In the genomic region with DNA sequence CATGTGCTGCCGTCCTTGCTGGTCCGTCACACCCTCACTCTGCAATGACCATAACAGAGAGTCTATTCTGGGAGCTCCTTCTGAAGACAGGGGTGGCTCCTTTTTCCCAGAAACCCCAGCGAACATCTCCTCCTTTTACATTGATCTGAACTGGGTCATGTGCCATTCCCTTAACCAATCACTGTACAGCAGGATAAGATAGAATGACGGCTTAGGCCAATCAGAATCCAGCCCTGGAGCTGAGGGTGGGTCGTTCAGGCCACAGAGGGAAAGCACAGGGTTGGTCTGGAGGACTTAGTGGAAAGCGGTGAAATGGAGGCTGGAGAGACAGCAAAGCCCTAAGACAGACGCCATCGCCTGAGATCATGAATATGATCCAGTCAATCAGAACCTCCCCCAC, we compare ENCODE assay signal across 25 cellular contexts.
"Had no signal": no experiment of that assay in that cellular context is flagged by ENCODE, and none has a peak within 500 bp of the region (broad histone marks: within the 10 kb centered on the region; RNA-seq: fewer than 3 reads in every experiment).

No MANE protein-coding gene starts in this region.

- H3K9me3 Mint-ChIP-seq: activated CD4-positive, alpha-beta memory T cell treated with anti-CD3 and anti-CD28 coated beads, Interleukin-2, amount 10 ng/mL, durations not matched to agents 7 days and 5 days; activated naive CD4-positive, alpha-beta T cell treated with anti-CD3 and anti-CD28 coated beads, Interleukin-2, amount 10 ng/mL, durations not matched to agents 7 days and 5 days had no signal

- H3K4me3 ChIP-seq: cardiac muscle cell, SK-N-MC had no signal

- H3K36me3 Mint-ChIP-seq: activated naive CD4-positive, alpha-beta T cell treated with anti-CD3 and anti-CD28 coated beads, Interleukin-2, amount 10 ng/mL, durations not matched to agents 7 days and 5 days; activated naive CD8-positive, alpha-beta T cell treated with anti-CD3 and anti-CD28 coated beads for 36 hours; T-cell had no signal

- H3K36me3 ChIP-seq: brain microvascular endothelial cell, cardiac muscle cell had no signal

- H3K27me3 ChIP-seq: brain microvascular endothelial cell, cardiac muscle cell had no signal

- H3K4me3 Mint-ChIP-seq: activated CD4-positive, alpha-beta memory T cell treated with anti-CD3 and anti-CD28 coated beads, Interleukin-2, amount 10 ng/mL, durations not matched to agents 7 days and 5 days; activated CD4-positive, alpha-beta T cell treated with anti-CD3 and anti-CD28 coated beads for 36 hours; activated naive CD4-positive, alpha-beta T cell treated with anti-CD3 and anti-CD28 coated beads, Interleukin-2, amount 10 ng/mL, durations not matched to agents 7 days and 5 days; activated naive CD8-positive, alpha-beta T cell treated with anti-CD3 and anti-CD28 coated beads for 36 hours; activated T-helper 17 cell treated with anti-CD3 and anti-CD28 coated beads, Interleukin-2, amount 50 U/mL, for 72 hours; T-cell had no signal

- H3K4me1 Mint-ChIP-seq: activated CD4-positive, alpha-beta memory T cell treated with anti-CD3 and anti-CD28 coated beads, Interleukin-2, amount 10 ng/mL, durations not matched to agents 7 days and 5 days; activated CD4-positive, alpha-beta T cell treated with anti-CD3 and anti-CD28 coated beads for 36 hours; activated naive CD4-positive, alpha-beta T cell treated with anti-CD3 and anti-CD28 coated beads, Interleukin-2, amount 10 ng/mL, durations not matched to agents 7 days and 5 days; activated naive CD8-positive, alpha-beta T cell treated with anti-CD3 and anti-CD28 coated beads for 36 hours; activated T-helper 17 cell treated with anti-CD3 and anti-CD28 coated beads, Interleukin-2, amount 50 U/mL, for 72 hours; T-cell had no signal

- H3K27ac ChIP-seq: brain microvascular endothelial cell, cardiac muscle cell, SK-N-MC had no signal

- H3K27me3 Mint-ChIP-seq: activated CD4-positive, alpha-beta memory T cell treated with anti-CD3 and anti-CD28 coated beads, Interleukin-2, amount 10 ng/mL, durations not matched to agents 7 days and 5 days had no signal

- DNase-seq: activated CD4-positive, alpha-beta memory T cell treated with anti-CD3 and anti-CD28 coated beads, Interleukin-2, amount 10 ng/mL, durations not matched to agents 7 days and 5 days; activated CD4-positive, alpha-beta T cell treated with anti-CD3 and anti-CD28 coated beads for 36 hours; activated CD4-positive, alpha-beta T cell treated with anti-CD3 and anti-CD28 coated beads, Interleukin-2, amount 50 U/mL, for 1 hour; activated gamma-delta T cell; activated naive CD4-positive, alpha-beta T cell treated with anti-CD3 and anti-CD28 coated beads, Interleukin-2, amount 10 ng/mL, durations not matched to agents 7 days and 5 days; activated naive CD8-positive, alpha-beta T cell treated with anti-CD3 and anti-CD28 coated beads for 36 hours; activated T-cell treated with anti-CD3 and anti-CD28 coated beads for 4 hours; activated T-cell treated with anti-CD3 and anti-CD28 coated beads, Interleukin-2, amount 50 U/mL, for 48 hours; brain microvascular endothelial cell; Karpas-422; MM.1S; NCI-H1105; NCI-H1436; NCI-H1694 treated with DMSO at 0.1 percent for 48 hours; NCI-H510A; NCI-H82; RPMI8226; T-cell; T-helper 2 cell; T1000 had no signal

- ATAC-seq: activated CD4-positive, alpha-beta T cell treated with anti-CD3 and anti-CD28 coated beads for 36 hours; activated T-helper 17 cell treated with anti-CD3 and anti-CD28 coated beads, Interleukin-2, amount 50 U/mL, for 72 hours; Panc1; Right ventricle myocardium inferior; T-cell had no signal

- H3K27ac Mint-ChIP-seq: activated CD4-positive, alpha-beta memory T cell treated with anti-CD3 and anti-CD28 coated beads, Interleukin-2, amount 10 ng/mL, durations not matched to agents 7 days and 5 days; activated CD4-positive, alpha-beta T cell treated with anti-CD3 and anti-CD28 coated beads for 36 hours; activated naive CD4-positive, alpha-beta T cell treated with anti-CD3 and anti-CD28 coated beads, Interleukin-2, amount 10 ng/mL, durations not matched to agents 7 days and 5 days; activated naive CD8-positive, alpha-beta T cell treated with anti-CD3 and anti-CD28 coated beads for 36 hours; activated T-helper 17 cell treated with anti-CD3 and anti-CD28 coated beads, Interleukin-2, amount 50 U/mL, for 72 hours; T-cell had no signal
